Comparison of ENCODE assay signal across 19 cellular contexts in genomic region chr1:76585980-76586674, GRCh38.
"Had no signal": no experiment of that assay in that cellular context is flagged by ENCODE, and none has a peak within 500 bp of the region (broad histone marks: within the 10 kb centered on the region; RNA-seq: fewer than 3 reads in every experiment).

No MANE protein-coding gene starts in this region.

- FAIRE-seq: HepG2 had no signal

- H3K4me3 ChIP-seq: MG63 had no signal

- H3K27me3 ChIP-seq: MG63 had no signal

- ATAC-seq: HepG2, Panc1, PC-3 had no signal

- DNase-seq: IMR-90, Karpas-422, KG1, MG63, NCI-H1092, NCI-H1436 treated with DMSO at 0.1 percent for 48 hours, NCI-H1694, NCI-H187 treated with DMSO at 0.1 percent for 48 hours, NCI-H2029 treated with DMSO at 0.1 percent for 48 hours, NCI-H2171 treated with DMSO at 0.1 percent for 48 hours, NCI-H345, NCI-H446 treated with DMSO at 0.1 percent for 48 hours, NCI-H510A treated with DMSO at 0.1 percent for 48 hours, NCI-H526, PC-3, SHP77 had no signal

- H3K9me3 ChIP-seq: MG63 had no signal

- H3K27ac ChIP-seq: RWPE1 had no signal

- H3K36me3 ChIP-seq: MG63 had no signal
